Comparison of ENCODE assay signal across 16 cellular contexts in genomic region chr6:117266267-117266797, GRCh38. TPM values are rescaled to one million over a fixed set of nuclear protein-coding genes. Genes with fewer than 3 reads are reported as not detected.
A peak's percentile ranks its signal among the peaks of the same experiment; 100 is the strongest.
DNase-seq lines count a peak whose midpoint lies in the region; ATAC-seq, FAIRE-seq and TF ChIP-seq lines count a peak whose summit lies in the region.
"Had no signal": no experiment of that assay in that cellular context is flagged by ENCODE, and none has a peak within 500 bp of the region (broad histone marks: within the 10 kb centered on the region; RNA-seq: fewer than 3 reads in every experiment).

No MANE protein-coding gene starts in this region.

- peaks cover 100% of the 10 kb centered on the region for H3K27me3 ChIP-seq in left ventricle myocardium inferior (ENCODE audit: low read depth)
- peaks cover 48 to 99% (median 92%) of the 10 kb centered on the region in 3 experiments for H3K27me3 ChIP-seq in neuronal stem cell (ENCODE audit: control insufficient read depth in 3 of 3, insufficient read depth in 3 of 3, low read depth in 1 of 3, low read length in 3 of 3)
- H3K27me3 ChIP-seq in vagina, result peaks cover 9% of the 10 kb centered on the region
- H3K27me3 ChIP-seq in small intestine (ENCODE audit: control insufficient read depth in 2 of 2, insufficient read depth in 2 of 2, low read length in 2 of 2), result peaks cover 11 to 57% of the 10 kb centered on the region in 2 donors

- intact Hi-C loops in left ventricle myocardium inferior (cut with micrococcal nuclease), result no loop called here
- intact Hi-C loops in left ventricle myocardium superior (cut with micrococcal nuclease), result no loop called here
- intact Hi-C loops in vagina (cut with DNase I), result no loop called here

- H3K27ac Mint-ChIP-seq in glutamatergic neuron (ENCODE audit: unreplicated experiment), result no peak overlapping the region
- H3K27ac Mint-ChIP-seq: activated CD8-positive, alpha-beta memory T cell treated with anti-CD3 and anti-CD28 coated beads, Interleukin-2, amount 10 ng/mL, durations not matched to agents 7 days and 5 days had no signal

- FAIRE-seq in small intestine (lab: Jason Lieb, UNC), result no peak
- FAIRE-seq: urothelium cell line had no signal

- no CpG with 5 or more reads among the region's 12 CpGs for WGBS in neuronal stem cell (ENCODE audit: extremely low coverage in 2 of 2, insufficient read length in 2 of 2, insufficient replicate concordance in 1 of 2), 2 donors
- 5 to 11% (median 5%) methylated on average over 12 of the region's 12 CpGs for WGBS in small intestine, 3 donors

- H3K9ac ChIP-seq in neuronal stem cell (ENCODE audit: low read depth, low read length, poor library complexity), result no peak overlapping the region

- H3K14ac ChIP-seq in neuronal stem cell (ENCODE audit: low read length), result no peak overlapping the region

- TF ChIP-seq POLR2A in vagina (IDR thresholded peaks at IDR 0.05), result no peak

- H3K36me3 Mint-ChIP-seq in glutamatergic neuron (ENCODE audit: unreplicated experiment), result no peaks in the 10 kb centered on the region
- H3K36me3 Mint-ChIP-seq: activated CD8-positive, alpha-beta memory T cell treated with anti-CD3 and anti-CD28 coated beads, Interleukin-2, amount 10 ng/mL, durations not matched to agents 7 days and 5 days had no signal

- peak overlapping the region; percentile 63 for H3K4me3 ChIP-seq in left ventricle myocardium inferior
- no peak overlapping the region for H3K4me3 ChIP-seq in neuronal stem cell (ENCODE audit: low read length in 2 of 2)
- H3K4me3 ChIP-seq in vagina, result peak overlapping the region; percentile 33 to 40
- H3K4me3 ChIP-seq in small intestine (ENCODE audit: low read depth in 1 of 2, low read length in 2 of 2), result no peak overlapping the region

- H3K27me3 Mint-ChIP-seq in glutamatergic neuron (ENCODE audit: unreplicated experiment), result peaks cover 38% of the 10 kb centered on the region

- no peak overlapping the region for H2BK15ac ChIP-seq in neuronal stem cell (ENCODE audit: low read length)

- no peak overlapping the region for H3K23ac ChIP-seq in neuronal stem cell (ENCODE audit: low read depth, low read length, poor library complexity)

- no peaks in the 10 kb centered on the region for H3K79me1 ChIP-seq in neuronal stem cell (ENCODE audit: low read depth, low read length)

- peaks cover 34% of the 10 kb centered on the region for H3K4me1 ChIP-seq in left ventricle myocardium inferior
- peaks cover 0 to 13% of the 10 kb centered on the region in 2 donors for H3K4me1 ChIP-seq in neuronal stem cell (ENCODE audit: control insufficient read depth in 2 of 2, insufficient read depth in 1 of 2, low read depth in 1 of 2, low read length in 2 of 2)
- peaks cover 33% of the 10 kb centered on the region for H3K4me1 ChIP-seq in vagina
- H3K4me1 ChIP-seq in small intestine (ENCODE audit: control insufficient read depth in 2 of 2, insufficient read depth in 1 of 2, low read depth in 1 of 2, low read length in 1 of 2), result no peaks in the 10 kb centered on the region
- H3K4me1 ChIP-seq: HAP-1 had no signal

- TF ChIP-seq CTCF in left ventricle myocardium inferior (IDR thresholded peaks at IDR 0.05; ENCODE audit: borderline replicate concordance) (no peak), glutamatergic neuron (IDR thresholded peaks at IDR 0.05; ENCODE audit: partially characterized antibody, unreplicated experiment) (no peak), vagina (IDR thresholded peaks at IDR 0.05) (no peak)

- no peaks in the 10 kb centered on the region for H3K36me3 ChIP-seq in left ventricle myocardium inferior
- no peaks in the 10 kb centered on the region for H3K36me3 ChIP-seq in neuronal stem cell (replicated peaks in 1 of 2; ENCODE audit: control insufficient read depth in 2 of 2, insufficient read depth in 2 of 2, low read length in 2 of 2)
- no peaks in the 10 kb centered on the region for H3K36me3 ChIP-seq in vagina
- no peaks in the 10 kb centered on the region for H3K36me3 ChIP-seq in small intestine (ENCODE audit: control insufficient read depth in 2 of 2, insufficient read depth in 2 of 2, low read length in 2 of 2)
- H3K36me3 ChIP-seq: HAP-1 had no signal

- H3K18ac ChIP-seq in neuronal stem cell (ENCODE audit: low read length), result no peak overlapping the region

- peaks cover 3% of the 10 kb centered on the region for H3K4me1 Mint-ChIP-seq in glutamatergic neuron (ENCODE audit: low read depth, unreplicated experiment)

- no peak for DNase-seq in left ventricle myocardium inferior
- DNase-seq in left ventricle myocardium superior, result no peak
- no peak for DNase-seq in glutamatergic neuron
- no peak for DNase-seq in neuronal stem cell (ENCODE audit: low spot score)
- no peak for DNase-seq in vagina (ENCODE audit: extremely low spot score in 2 of 2)
- DNase-seq in Kasumi-1 (lab: John Stamatoyannopoulos, UW), result no peak
- DNase-seq in small intestine, result no peak
- no peak for DNase-seq in NCI-H510A (lab: John Stamatoyannopoulos, UW)
- DNase-seq: activated CD8-positive, alpha-beta memory T cell treated with anti-CD3 and anti-CD28 coated beads, Interleukin-2, amount 10 ng/mL, durations not matched to agents 7 days and 5 days; effector CD4-positive, alpha-beta T cell; foreskin melanocyte; NCI-H1436 treated with DMSO at 0.1 percent for 48 hours had no signal

- H3K27ac ChIP-seq in left ventricle myocardium inferior (replicated peaks) (no peak overlapping the region), neuronal stem cell (replicated peaks; ENCODE audit: low read length) (no peak overlapping the region), vagina (no peak overlapping the region), small intestine (ENCODE audit: low read depth in 1 of 2, low read length in 1 of 2) (no peak overlapping the region)

- no peaks in the 10 kb centered on the region for H3K9me3 ChIP-seq in left ventricle myocardium inferior (replicated peaks)
- H3K9me3 ChIP-seq in neuronal stem cell (replicated peaks in 1 of 2; ENCODE audit: control insufficient read depth in 2 of 2, insufficient read depth in 1 of 2, low read depth in 1 of 2, low read length in 2 of 2), result no peaks in the 10 kb centered on the region
- H3K9me3 ChIP-seq in vagina, result no peaks in the 10 kb centered on the region
- H3K9me3 ChIP-seq in small intestine (ENCODE audit: control insufficient read depth, low read depth), result no peaks in the 10 kb centered on the region
- H3K9me3 ChIP-seq: HAP-1 had no signal

- H4K8ac ChIP-seq in neuronal stem cell (ENCODE audit: low read depth, low read length), result no peak overlapping the region

- no peak overlapping the region for H2BK12ac ChIP-seq in neuronal stem cell (ENCODE audit: low read length)

- peak overlapping the region; percentile 84 for H2AFZ ChIP-seq in neuronal stem cell (ENCODE audit: low read length)

- no peak overlapping the region for H2BK120ac ChIP-seq in neuronal stem cell (ENCODE audit: low read depth, low read length)

- H4K91ac ChIP-seq in neuronal stem cell (ENCODE audit: low read depth, low read length, poor library complexity), result no peak overlapping the region

- peak overlapping the region; percentile 79 for H3K4me3 Mint-ChIP-seq in glutamatergic neuron (ENCODE audit: unreplicated experiment)

- no peak overlapping the region for H3K4me2 ChIP-seq in neuronal stem cell (ENCODE audit: insufficient read depth, low read length, poor library complexity, severe bottlenecking)

- ATAC-seq in left ventricle myocardium superior, result no peak
- ATAC-seq: activated CD8-positive, alpha-beta memory T cell treated with anti-CD3 and anti-CD28 coated beads, Interleukin-2, amount 10 ng/mL, durations not matched to agents 7 days and 5 days had no signal

- H2AK5ac ChIP-seq in neuronal stem cell (ENCODE audit: low read depth, low read length), result no peak overlapping the region

- H3K9me3 Mint-ChIP-seq in glutamatergic neuron (ENCODE audit: unreplicated experiment), result peaks cover 18% of the 10 kb centered on the region

- H2BK5ac ChIP-seq in neuronal stem cell (ENCODE audit: low read length), result no peak overlapping the region

- no peak overlapping the region for H3K4ac ChIP-seq in neuronal stem cell (ENCODE audit: low read length)

RNA-seq across cellular contexts. Expression of gene VGLL2, which starts 1.0 kb away (rescaled TPM):
- total RNA-seq in left ventricle myocardium inferior, result 2.4 TPM
- not detected for total RNA-seq in left ventricle myocardium superior
- total RNA-seq in glutamatergic neuron (ENCODE audit: unreplicated experiment), result not detected
- not detected for polyA plus RNA-seq in neuronal stem cell (2013, experiment 1 of 2)
- not detected for polyA plus RNA-seq in neuronal stem cell (2013, experiment 2 of 2)
- total RNA-seq in vagina, result not detected
- not detected for polyA plus RNA-seq in small intestine
- total RNA-seq: activated CD8-positive, alpha-beta memory T cell treated with anti-CD3 and anti-CD28 coated beads, Interleukin-2, amount 10 ng/mL, durations not matched to agents 7 days and 5 days; liver had no signal
- polyA plus RNA-seq: AG04450, liver had no signal

Comparison
In these comparisons a context has a peak if more than half of its experiments do, and no peak if none do; other contexts are left out.
1. H3K4me3 ChIP-seq: peak in left ventricle myocardium inferior (single experiment) and vagina (2 of 2); none in neuronal stem cell (0 of 2) and small intestine (0 of 2).